Comparison of ENCODE assay signal across 16 cellular contexts in genomic region chr2:176445831-176446433, GRCh38.
DNase-seq lines count a peak whose midpoint lies in the region; ATAC-seq and TF ChIP-seq lines count a peak whose summit lies in the region.
"Had no signal": no experiment of that assay in that cellular context is flagged by ENCODE, and none has a peak within 500 bp of the region (broad histone marks: within the 10 kb centered on the region; RNA-seq: fewer than 3 reads in every experiment).

No MANE protein-coding gene starts in this region.

- H3K4me3 ChIP-seq in MG63 (no peak overlapping the region), brain microvascular endothelial cell (ENCODE audit: low read depth, low read length) (no peak overlapping the region)
- H3K4me3 ChIP-seq: body of pancreas, lower lobe of right lung, spleen had no signal

- H3K27me3 ChIP-seq in MG63 = no peaks in the 10 kb centered on the region
- no peaks in the 10 kb centered on the region for H3K27me3 ChIP-seq in brain microvascular endothelial cell (replicated peaks)
- H3K27me3 ChIP-seq: body of pancreas, spleen had no signal

- in situ Hi-C loops in brain microvascular endothelial cell (cut with HindIII; ENCODE audit: low pct_ligation_motif_present, low sequenced_read_pairs) = no loop called here

- no peaks in the 10 kb centered on the region for H3K9me3 ChIP-seq in MG63
- H3K9me3 ChIP-seq: body of pancreas, lower lobe of right lung, spleen had no signal

- no peak for ATAC-seq in GM21528 (IDR thresholded peaks at IDR 0.05; ENCODE audit: low FRiP score, unreplicated experiment)
- ATAC-seq in left lobe of liver = no peak
- ATAC-seq in HG03439 (IDR thresholded peaks at IDR 0.05; ENCODE audit: unreplicated experiment) = no peak
- no peak for ATAC-seq in GM19324 (IDR thresholded peaks at IDR 0.05; ENCODE audit: low FRiP score, unreplicated experiment)
- ATAC-seq: body of pancreas, lower lobe of right lung had no signal

- no peak overlapping the region for H3K27ac ChIP-seq in brain microvascular endothelial cell
- H3K27ac ChIP-seq: body of pancreas, lower lobe of right lung had no signal

- H3K36me3 ChIP-seq in MG63 (no peaks in the 10 kb centered on the region), brain microvascular endothelial cell (replicated peaks) (no peaks in the 10 kb centered on the region)
- H3K36me3 ChIP-seq: lower lobe of right lung, spleen had no signal

- peak; percentile 50 for TF ChIP-seq CTCF in brain microvascular endothelial cell (IDR thresholded peaks at IDR 0.05; ENCODE audit: low read depth, low read length, missing control alignments)

- DNase-seq in COLO668 (lab: John Stamatoyannopoulos, UW; ENCODE audit: unreplicated experiment) = peak; percentile 35
- peak; percentile 76 for DNase-seq in MG63
- peak; percentile 51 for DNase-seq in brain microvascular endothelial cell
- peak; percentile 31 to 81 for DNase-seq in lung microvascular endothelial cell (ENCODE audit: low read depth in 2 of 2)
- DNase-seq in left lobe of liver (ENCODE audit: low spot score) = no peak
- DNase-seq: activated CD4-positive, alpha-beta T cell treated with anti-CD3 and anti-CD28 coated beads, Interleukin-2, amount 50 U/mL, for 48 hours; body of pancreas; hippocampal formation; lower lobe of right lung; NCI-H2171; nucleus accumbens; spleen; substantia nigra had no signal
